Comparison of ENCODE assay signal across 1 cellular context in the genomic region with DNA sequence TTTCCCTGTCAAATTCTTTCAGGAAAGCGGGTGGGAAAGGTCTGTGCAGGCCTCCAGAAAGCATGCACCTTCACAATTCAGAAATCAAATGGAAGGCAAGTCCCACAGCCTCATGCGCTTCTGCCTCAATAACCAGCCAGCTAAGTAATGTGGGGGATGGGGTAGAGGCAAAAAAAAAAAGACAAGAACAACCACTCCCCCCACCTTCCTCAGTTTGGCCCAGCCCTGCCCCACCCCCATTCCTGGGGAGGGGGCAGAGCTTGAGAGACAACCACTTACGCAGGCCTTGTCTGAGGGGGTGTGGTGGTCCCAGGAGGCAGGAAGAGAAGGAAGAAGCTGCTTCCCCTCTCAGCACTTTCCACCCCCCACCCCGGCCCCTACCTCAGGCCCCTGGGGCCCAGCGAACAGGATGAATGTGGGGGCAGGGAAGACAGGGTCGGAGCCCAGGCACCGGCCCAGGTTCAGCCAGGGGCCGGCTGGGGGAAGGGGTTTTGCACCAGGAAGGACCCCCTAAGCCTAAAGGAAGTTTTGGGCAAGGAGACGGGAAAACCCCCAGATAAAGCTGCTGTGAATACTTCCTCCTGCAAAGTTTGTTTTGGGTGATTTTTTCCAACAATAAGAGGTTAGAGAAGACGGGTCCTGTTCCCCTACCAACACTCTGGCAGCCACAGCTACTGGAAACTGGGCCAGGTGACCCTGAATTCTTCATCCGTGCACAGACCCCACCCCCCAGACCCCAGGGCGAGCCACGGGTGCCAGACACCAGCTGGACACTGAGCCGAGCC.
A peak's percentile ranks its signal among the peaks of the same experiment; 100 is the strongest.
TF ChIP-seq lines count a peak whose summit lies in the region.

No MANE protein-coding gene starts in this region.

TF ChIP-seq in HepG2, 621 proteins besides CTCF, POLR2A, EP300 and RAD21 (continued from another document):
- TF ChIP-seq, protein P1, sequence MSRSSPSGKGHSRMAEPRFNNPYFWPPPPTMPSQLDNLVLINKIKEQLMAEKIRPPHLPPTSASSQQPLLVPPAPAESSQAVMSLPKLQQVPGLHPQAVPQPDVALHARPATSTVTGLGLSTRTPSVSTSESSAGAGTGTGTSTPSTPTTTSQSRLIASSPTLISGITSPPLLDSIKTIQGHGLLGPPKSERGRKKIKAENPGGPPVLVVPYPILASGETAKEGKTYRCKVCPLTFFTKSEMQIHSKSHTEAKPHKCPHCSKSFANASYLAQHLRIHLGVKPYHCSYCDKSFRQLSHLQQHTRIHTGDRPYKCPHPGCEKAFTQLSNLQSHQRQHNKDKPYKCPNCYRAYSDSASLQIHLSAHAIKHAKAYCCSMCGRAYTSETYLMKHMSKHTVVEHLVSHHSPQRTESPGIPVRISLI (CRISPR knock-in tag; IDR thresholded peaks at IDR 0.05; ENCODE audit: borderline replicate concordance): peak; percentile 49; the same call in 1 of the 2 replicates
